In genomic region chrX:48509245-48509590, GRCh38 we compare ENCODE assay signal across 8 cellular contexts. TPM values are rescaled to one million over a fixed set of nuclear protein-coding genes. Genes with fewer than 3 reads are reported as not detected.
DNase-seq lines count a peak whose midpoint lies in the region; ATAC-seq and TF ChIP-seq lines count a peak whose summit lies in the region.

No MANE protein-coding gene starts in this region.

- H3K36me3 ChIP-seq in sigmoid colon, result no peaks in the 10 kb centered on the region

- CTCF ChIA-PET in T-cell (lab: Charles Lee), result no interaction called here

- H3K9me3 Mint-ChIP-seq in activated T-cell treated with anti-CD3 and anti-CD28 coated beads, Interleukin-2, amount 50 U/mL, for 4 hours, result no peaks in the 10 kb centered on the region
- H3K9me3 Mint-ChIP-seq in T-cell, result no peaks in the 10 kb centered on the region
- peaks cover 2% of the 10 kb centered on the region for H3K9me3 Mint-ChIP-seq in glutamatergic neuron (ENCODE audit: unreplicated experiment)

- TF ChIP-seq CTCF in glutamatergic neuron (IDR thresholded peaks at IDR 0.05; ENCODE audit: partially characterized antibody, unreplicated experiment) (no peak), sigmoid colon (IDR thresholded peaks at IDR 0.05) (no peak)

- no peak for DNase-seq in activated T-cell treated with anti-CD3 and anti-CD28 coated beads, Interleukin-2, amount 50 U/mL, for 4 hours
- DNase-seq in activated T-cell treated with anti-CD3 and anti-CD28 coated beads for 4 hours, result no peak
- DNase-seq in T-cell, result peak in 4 of 34 experiments; percentile 4 to 15 (median 6)
- DNase-seq in glutamatergic neuron, result no peak
- no peak for DNase-seq in sigmoid colon
- DNase-seq in GOT3 (lab: John Stamatoyannopoulos, UW), result no peak
- no peak for DNase-seq in A172 (ENCODE audit: low spot score)
- no peak for DNase-seq in NCI-H187 (lab: John Stamatoyannopoulos, UW)

- peak overlapping the region; percentile 76 to 83 (median 82) for H3K27ac ChIP-seq in sigmoid colon

- peak overlapping the region; percentile 90 for H3K4me3 Mint-ChIP-seq in activated T-cell treated with anti-CD3 and anti-CD28 coated beads, Interleukin-2, amount 50 U/mL, for 4 hours
- H3K4me3 Mint-ChIP-seq in T-cell (peak overlapping the region; percentile 86 to 90 (median 88)), glutamatergic neuron (ENCODE audit: unreplicated experiment) (peak overlapping the region; percentile 91)

- 3 to 4% methylated on average over 16 of the region's 16 CpGs for WGBS in sigmoid colon, 2 donors

- peak overlapping the region; percentile 62 to 83 (median 71) for H3K4me3 ChIP-seq in sigmoid colon

- intact Hi-C loops in sigmoid colon (cut with DNase I), result loop anchor here (2.0 kb wide), 1 partner anchor 32 kb away; the partner anchor contains the start of gene FTSJ1

- no peaks in the 10 kb centered on the region for H3K9me3 ChIP-seq in sigmoid colon

- H3K36me3 Mint-ChIP-seq in activated T-cell treated with anti-CD3 and anti-CD28 coated beads, Interleukin-2, amount 50 U/mL, for 4 hours (ENCODE audit: insufficient read depth), result peaks cover 1% of the 10 kb centered on the region
- H3K36me3 Mint-ChIP-seq in T-cell (peaks cover 10% of the 10 kb centered on the region), glutamatergic neuron (ENCODE audit: unreplicated experiment) (no peaks in the 10 kb centered on the region)

- no peak for TF ChIP-seq POLR2A in sigmoid colon (IDR thresholded peaks at IDR 0.05)

- peaks cover 0 to 14% (median 8%) of the 10 kb centered on the region in 4 donors for H3K4me1 ChIP-seq in sigmoid colon

- no peaks in the 10 kb centered on the region for H3K27me3 ChIP-seq in sigmoid colon

- POLR2A ChIA-PET in T-cell (lab: Charles Lee), result no interaction called here

- ATAC-seq in activated T-cell treated with anti-CD3 and anti-CD28 coated beads, Interleukin-2, amount 50 U/mL, for 4 hours, result peak; percentile 51 to 53
- peak in 3 of 4 experiments; percentile 14 to 47 (median 21) for ATAC-seq in T-cell (replicated peaks in 1 of 4)

- no peak for TF ChIP-seq EP300 in sigmoid colon (IDR thresholded peaks at IDR 0.05)

- no peaks in the 10 kb centered on the region for H3K27me3 Mint-ChIP-seq in activated T-cell treated with anti-CD3 and anti-CD28 coated beads, Interleukin-2, amount 50 U/mL, for 4 hours (ENCODE audit: low read depth)
- no peaks in the 10 kb centered on the region for H3K27me3 Mint-ChIP-seq in T-cell
- H3K27me3 Mint-ChIP-seq in glutamatergic neuron (ENCODE audit: unreplicated experiment), result peaks cover 4% of the 10 kb centered on the region

- H3K27ac Mint-ChIP-seq in T-cell (peak overlapping the region; percentile 83 to 85), glutamatergic neuron (ENCODE audit: unreplicated experiment) (peak overlapping the region; percentile 59)

- H3K4me1 Mint-ChIP-seq in activated T-cell treated with anti-CD3 and anti-CD28 coated beads, Interleukin-2, amount 50 U/mL, for 4 hours (ENCODE audit: low read depth), result peaks cover 20% of the 10 kb centered on the region
- H3K4me1 Mint-ChIP-seq in T-cell (peaks cover 10 to 32% (median 26%) of the 10 kb centered on the region in 3 donors), glutamatergic neuron (ENCODE audit: low read depth, unreplicated experiment) (no peaks in the 10 kb centered on the region)

RNA-seq across cellular contexts. Expression of gene PORCN, which starts 0.4 kb away (rescaled TPM):
- total RNA-seq in activated T-cell treated with anti-CD3 and anti-CD28 coated beads, Interleukin-2, amount 50 U/mL, for 4 hours, result 1 to 10 TPM; 7.5 to 10.0 (median 9.4) TPM
- 10 to 100 TPM; 16.8 to 21.7 (median 18.6) TPM for total RNA-seq in T-cell
- 18.6 TPM for total RNA-seq in glutamatergic neuron (ENCODE audit: unreplicated experiment)
- 10 to 100 TPM; 12.2 to 13.3 (median 12.9) TPM for total RNA-seq in sigmoid colon
- 1 to 10 TPM; 1.2 to 7.4 (median 3.2) TPM for polyA plus RNA-seq in sigmoid colon
- total RNA-seq in A172 (2014; rRNA removed; shearing (Covaris generic)), result 13.2 and 15.2 TPM in 2 replicates

RNA-seq across cellular contexts. Expression of gene EBP, which starts 12.4 kb away (rescaled TPM):
- 100 to 1,000 TPM in 2 of 3 donors, 10 to 100 TPM in 1; 87.0 to 113 (median 106) TPM for total RNA-seq in activated T-cell treated with anti-CD3 and anti-CD28 coated beads, Interleukin-2, amount 50 U/mL, for 4 hours
- total RNA-seq in T-cell (10 to 100 TPM; 41.1 to 60.4 (median 46.1) TPM), glutamatergic neuron (ENCODE audit: unreplicated experiment) (132 TPM), sigmoid colon (10 to 100 TPM; 14.3 to 25.3 (median 18.6) TPM)
- polyA plus RNA-seq in sigmoid colon, result 100 to 1,000 TPM in 1 of 3 donors, 10 to 100 TPM in 2; 47.4 to 310 (median 65.4) TPM
- total RNA-seq in A172 (2014; rRNA removed; shearing (Covaris generic)), result 92.6 and 143 TPM in 2 replicates

RNA-seq across cellular contexts. Expression of gene TBC1D25, which starts 30.3 kb away (rescaled TPM):
- 10 to 100 TPM; 15.1 to 17.4 (median 16.5) TPM for total RNA-seq in activated T-cell treated with anti-CD3 and anti-CD28 coated beads, Interleukin-2, amount 50 U/mL, for 4 hours
- total RNA-seq in T-cell (10 to 100 TPM; 27.0 to 30.6 (median 29.5) TPM), glutamatergic neuron (ENCODE audit: unreplicated experiment) (34.3 TPM), sigmoid colon (10 to 100 TPM; 10.4 to 14.6 (median 11.9) TPM)
- 1 to 10 TPM; 5.8 to 9.6 (median 7.8) TPM for polyA plus RNA-seq in sigmoid colon
- 8.6 and 12.7 TPM in 2 replicates for total RNA-seq in A172 (2014; rRNA removed; shearing (Covaris generic))

RNA-seq across cellular contexts. Expression of gene FTSJ1, which starts 33.2 kb away (rescaled TPM):
- total RNA-seq in activated T-cell treated with anti-CD3 and anti-CD28 coated beads, Interleukin-2, amount 50 U/mL, for 4 hours, result 100 to 1,000 TPM; 130 to 147 (median 134) TPM
- total RNA-seq in T-cell (10 to 100 TPM; 51.4 to 64.9 (median 56.8) TPM), glutamatergic neuron (ENCODE audit: unreplicated experiment) (87.6 TPM), sigmoid colon (10 to 100 TPM; 24.6 to 39.9 (median 28.4) TPM)
- polyA plus RNA-seq in sigmoid colon, result 10 to 100 TPM; 15.6 to 37.4 (median 18.5) TPM
- 110 and 113 TPM in 2 replicates for total RNA-seq in A172 (2014; rRNA removed; shearing (Covaris generic))

RNA-seq across cellular contexts. Expression of gene SLC38A5, which starts 39.2 kb away (rescaled TPM):
- 100 to 1,000 TPM; 247 to 282 (median 271) TPM for total RNA-seq in activated T-cell treated with anti-CD3 and anti-CD28 coated beads, Interleukin-2, amount 50 U/mL, for 4 hours
- total RNA-seq in T-cell, result 10 to 100 TPM; 18.0 to 37.0 (median 26.5) TPM
- 136 TPM for total RNA-seq in glutamatergic neuron (ENCODE audit: unreplicated experiment)
- 1 to 10 TPM; 1.9 to 4.6 (median 3.7) TPM for total RNA-seq in sigmoid colon
- 10 to 100 TPM in 1 of 3 donors, 1 to 10 TPM in 2; 3.7 to 68.4 (median 4.2) TPM for polyA plus RNA-seq in sigmoid colon
- total RNA-seq in A172 (2014; rRNA removed; shearing (Covaris generic)), result 0.34 TPM in 1 of 2 replicates, not detected in the other
